In genomic region chr19:14409157-14410053, GRCh38 we compare ENCODE assay signal across 12 cellular contexts. TPM values are rescaled to one million over a fixed set of nuclear protein-coding genes. Genes with fewer than 3 reads are reported as not detected.
DNase-seq lines count a peak whose midpoint lies in the region; ATAC-seq lines count a peak whose summit lies in the region.
"Had no signal": no experiment of that assay in that cellular context is flagged by ENCODE, and none has a peak within 500 bp of the region (broad histone marks: within the 10 kb centered on the region; RNA-seq: fewer than 3 reads in every experiment).

No MANE protein-coding gene starts in this region.

- peak overlapping the region; percentile 16; the same call in 1 of the 2 replicates for H3K27ac ChIP-seq in GM23248

- POLR2A ChIA-PET in activated CD4-positive, alpha-beta T cell treated with anti-CD3 and anti-CD28 coated beads for 36 hours (lab: Charles Lee), result no interaction called here
- POLR2A ChIA-PET in naive thymus-derived CD8-positive, alpha-beta T cell (lab: Charles Lee), result interaction anchor here (0.6 to 8.1 kb wide), 7 partner anchors 11 to 48 kb away, joined by 3 to 100 read pairs (median 5); partner anchors contain the start of genes ADGRE5 and DDX39A

- H3K4me3 Mint-ChIP-seq in activated CD4-positive, alpha-beta T cell treated with anti-CD3 and anti-CD28 coated beads for 36 hours, result peak overlapping the region; percentile 39
- H3K4me3 Mint-ChIP-seq in naive thymus-derived CD8-positive, alpha-beta T cell, result peak overlapping the region in 2 of 10 donors; percentile 28 to 64

- no peak for ATAC-seq in activated CD4-positive, alpha-beta T cell treated with anti-CD3 and anti-CD28 coated beads for 36 hours
- no peak for ATAC-seq in naive thymus-derived CD8-positive, alpha-beta T cell

- H3K4me1 ChIP-seq in GM23248 (ENCODE audit: insufficient read depth), result no peaks in the 10 kb centered on the region

- no peak overlapping the region for H3K9ac ChIP-seq in GM23248

- peaks cover 83% of the 10 kb centered on the region for H3K36me3 Mint-ChIP-seq in activated CD4-positive, alpha-beta T cell treated with anti-CD3 and anti-CD28 coated beads for 36 hours (ENCODE audit: low read depth)
- peaks cover 0 to 89% (median 15%) of the 10 kb centered on the region in 3 donors for H3K36me3 Mint-ChIP-seq in naive thymus-derived CD8-positive, alpha-beta T cell

- H4K20me1 ChIP-seq in GM23248 (ENCODE audit: insufficient read depth), result no peaks in the 10 kb centered on the region

- DNase-seq in activated CD4-positive, alpha-beta T cell treated with anti-CD3 and anti-CD28 coated beads for 36 hours, result peak; percentile 42
- no peak for DNase-seq in activated CD4-positive, alpha-beta T cell treated with anti-CD3 and anti-CD28 coated beads for 48 hours
- no peak for DNase-seq in GM23248
- peak; percentile 70 for DNase-seq in activated CD8-positive, alpha-beta memory T cell treated with anti-CD3 and anti-CD28 coated beads, Interleukin-2, amount 50 U/mL, for 48 hours
- DNase-seq in naive thymus-derived CD8-positive, alpha-beta T cell, result peak in 1 of 10 donors; percentile 25
- DNase-seq in Kasumi-1 (lab: John Stamatoyannopoulos, UW), result no peak
- no peak for DNase-seq in KBM-7
- DNase-seq in NCI-H2029 (lab: John Stamatoyannopoulos, UW), result no peak
- DNase-seq: 8988T, NCI-H446, occipital lobe had no signal

- H3K9me3 ChIP-seq in GM23248 (ENCODE audit: low read depth), result no peaks in the 10 kb centered on the region

- peaks cover 40% of the 10 kb centered on the region; the same call in 1 of the 2 replicates for H3K36me3 ChIP-seq in GM23248 (ENCODE audit: low read depth)

- peaks cover 30% of the 10 kb centered on the region for H3F3A ChIP-seq in GM23248 (ENCODE audit: insufficient read depth)

- no peak overlapping the region for H2AFZ ChIP-seq in GM23248

- peaks cover 38% of the 10 kb centered on the region for H3K79me2 ChIP-seq in GM23248 (ENCODE audit: insufficient read depth)

- 93 to 95% methylated on average over 38 to 39 of the region's 39 CpGs for WGBS in GM23248 (ENCODE audit: low coverage in 1 of 2, low lambda C conversion rate in 2 of 2, missing lambda C conversion rate in 2 of 2), 2 experiments

- CTCF ChIA-PET in activated CD4-positive, alpha-beta T cell treated with anti-CD3 and anti-CD28 coated beads for 36 hours (lab: Charles Lee), result interaction anchor here (0.5 to 1.5 kb wide), 4 partner anchors 17 to 209 kb away, joined by 3 to 5 read pairs (median 3); no protein-coding TSS in a partner anchor

- no peaks in the 10 kb centered on the region for H3K27me3 Mint-ChIP-seq in activated CD4-positive, alpha-beta T cell treated with anti-CD3 and anti-CD28 coated beads for 36 hours
- H3K27me3 Mint-ChIP-seq in naive thymus-derived CD8-positive, alpha-beta T cell, result no peaks in the 10 kb centered on the region

- H3K4me2 ChIP-seq in GM23248 (ENCODE audit: unreplicated experiment), result no peak overlapping the region

- in situ Hi-C loops in GM23248 (cut with MboI) (no loop called here), KBM-7 (cut with MboI; ENCODE audit: low pct_unique_long_range_greater_than_20kb, low sequenced_read_pairs) (no loop called here)

- H3K27me3 ChIP-seq in GM23248 (replicated peaks; ENCODE audit: insufficient read depth), result no peaks in the 10 kb centered on the region

- intact Hi-C loops in activated CD4-positive, alpha-beta T cell treated with anti-CD3 and anti-CD28 coated beads for 36 hours (cut with DNase I, micrococcal nuclease), result loop anchor here (5.0 to 10.0 kb wide), 3 partner anchors 65 to 212 kb away; partner anchors contain the start of genes ADGRL1 (in 1 of the 2) and PTGER1 (in 1 of the 2)

- no peaks in the 10 kb centered on the region for H3K9me3 Mint-ChIP-seq in activated CD4-positive, alpha-beta T cell treated with anti-CD3 and anti-CD28 coated beads for 36 hours (ENCODE audit: low read depth)
- peaks cover 0 to 2% (median 0%) of the 10 kb centered on the region in 9 donors for H3K9me3 Mint-ChIP-seq in naive thymus-derived CD8-positive, alpha-beta T cell

- peaks cover 29% of the 10 kb centered on the region for H3K4me1 Mint-ChIP-seq in activated CD4-positive, alpha-beta T cell treated with anti-CD3 and anti-CD28 coated beads for 36 hours
- peaks cover 14 to 53% (median 41%) of the 10 kb centered on the region in 4 donors for H3K4me1 Mint-ChIP-seq in naive thymus-derived CD8-positive, alpha-beta T cell

- H3K4me3 ChIP-seq in GM23248, result no peak overlapping the region
- H3K4me3 ChIP-seq: lung had no signal

- H3K27ac Mint-ChIP-seq in activated CD4-positive, alpha-beta T cell treated with anti-CD3 and anti-CD28 coated beads for 36 hours, result peak overlapping the region; percentile 60
- H3K27ac Mint-ChIP-seq in naive thymus-derived CD8-positive, alpha-beta T cell, result peak overlapping the region in 8 of 10 donors; percentile 53 to 93 (median 68)

- no peaks in the 10 kb centered on the region for H3K9me2 ChIP-seq in GM23248 (ENCODE audit: insufficient read depth)

RNA-seq across cellular contexts. Expression of gene DDX39A, which starts 9.7 kb away (rescaled TPM):
- total RNA-seq in activated CD4-positive, alpha-beta T cell treated with anti-CD3 and anti-CD28 coated beads for 36 hours, result 100 to 1,000 TPM; 168 to 185 TPM
- total RNA-seq in GM23248 (2014; rRNA removed; shearing (Covaris generic)), result 47.2 and 55.9 TPM in 2 replicates
- 57.7 and 58.7 TPM in 2 replicates for polyA plus RNA-seq in GM23248 (2016; fragmentation: Nextera tagmentation; extraction: Ambion mirVana)
- total RNA-seq in naive thymus-derived CD8-positive, alpha-beta T cell, result 100 to 1,000 TPM; 158 to 165 TPM
- 100 to 1,000 TPM in 2 of 3 donors, 10 to 100 TPM in 1; 96.0 to 136 (median 106) TPM for polyA plus RNA-seq in naive thymus-derived CD8-positive, alpha-beta T cell

RNA-seq across cellular contexts. Expression of gene PKN1, which starts 23.7 kb away (rescaled TPM):
- total RNA-seq in activated CD4-positive, alpha-beta T cell treated with anti-CD3 and anti-CD28 coated beads for 36 hours, result 100 to 1,000 TPM; 173 to 176 TPM
- 128 and 139 TPM in 2 replicates for total RNA-seq in GM23248 (2014; rRNA removed; shearing (Covaris generic))
- 47.2 and 56.4 TPM in 2 replicates for polyA plus RNA-seq in GM23248 (2016; fragmentation: Nextera tagmentation; extraction: Ambion mirVana)
- total RNA-seq in naive thymus-derived CD8-positive, alpha-beta T cell, result 100 to 1,000 TPM; 188 to 200 TPM
- polyA plus RNA-seq in naive thymus-derived CD8-positive, alpha-beta T cell, result 10 to 100 TPM; 45.5 to 96.6 (median 56.8) TPM

RNA-seq across cellular contexts. Expression of gene ADGRE5, which starts 28.2 kb away (rescaled TPM):
- 100 to 1,000 TPM; 207 to 232 TPM for total RNA-seq in activated CD4-positive, alpha-beta T cell treated with anti-CD3 and anti-CD28 coated beads for 36 hours
- total RNA-seq in GM23248 (2014; rRNA removed; shearing (Covaris generic)), result 28.5 and 56.6 TPM in 2 replicates
- polyA plus RNA-seq in GM23248 (2016; fragmentation: Nextera tagmentation; extraction: Ambion mirVana), result 56.6 and 58.4 TPM in 2 replicates
- total RNA-seq in naive thymus-derived CD8-positive, alpha-beta T cell, result 100 to 1,000 TPM; 112 to 116 TPM
- polyA plus RNA-seq in naive thymus-derived CD8-positive, alpha-beta T cell, result 100 to 1,000 TPM; 122 to 164 (median 158) TPM

Comparison
In these comparisons a context has a peak if more than half of its experiments do, and no peak if none do; other contexts are left out.
1. DNase-seq: peak in activated CD4-positive, alpha-beta T cell treated with anti-CD3 and anti-CD28 coated beads for 36 hours (single experiment) and activated CD8-positive, alpha-beta memory T cell treated with anti-CD3 and anti-CD28 coated beads, Interleukin-2, amount 50 U/mL, for 48 hours (single experiment); none in activated CD4-positive, alpha-beta T cell treated with anti-CD3 and anti-CD28 coated beads for 48 hours (single experiment), GM23248 (single experiment), Kasumi-1 (0 of 2), KBM-7 (single experiment) and NCI-H2029 (single experiment).